23 cellular contexts compared by ENCODE assay signal in genomic region chr11:128152796-128153696, GRCh38.
DNase-seq lines count a peak whose midpoint lies in the region; ATAC-seq and TF ChIP-seq lines count a peak whose summit lies in the region.
"Had no signal": no experiment of that assay in that cellular context is flagged by ENCODE, and none has a peak within 500 bp of the region (broad histone marks: within the 10 kb centered on the region; RNA-seq: fewer than 3 reads in every experiment).

No MANE protein-coding gene starts in this region.

- H3K27ac ChIP-seq in hepatocyte (no peak overlapping the region), smooth muscle cell (ENCODE audit: low read depth) (no peak overlapping the region)
- H3K27ac ChIP-seq: BLaER1 treated with 17β-estradiol and CSF1 and Interleukin-3, amounts not matched to agents 10 nM and 100 nM; KMS-11 had no signal

- 67% methylated on average over 5 of the region's 6 CpGs for WGBS in hepatocyte (ENCODE audit: low lambda C conversion rate, missing lambda C conversion rate)
- WGBS in smooth muscle cell (ENCODE audit: low lambda C conversion rate), result 73% methylated on average over 5 of the region's 6 CpGs

- H3K36me3 ChIP-seq in hepatocyte (replicated peaks; ENCODE audit: insufficient read depth, low read depth), result no peaks in the 10 kb centered on the region
- H3K36me3 ChIP-seq in smooth muscle cell (ENCODE audit: low read depth), result no peaks in the 10 kb centered on the region
- no peaks in the 10 kb centered on the region for H3K36me3 ChIP-seq in BE2C
- H3K36me3 ChIP-seq: BLaER1 treated with 17β-estradiol and CSF1 and Interleukin-3, amounts not matched to agents 10 nM and 100 nM had no signal

- H3K4me3 Mint-ChIP-seq in WTC11, result no peak overlapping the region
- H3K4me3 Mint-ChIP-seq: CD4-positive, alpha-beta memory T cell had no signal

- H3K4me1 ChIP-seq in hepatocyte (ENCODE audit: insufficient read depth) (no peaks in the 10 kb centered on the region), smooth muscle cell (ENCODE audit: low read depth) (no peaks in the 10 kb centered on the region), BE2C (no peaks in the 10 kb centered on the region)
- H3K4me1 ChIP-seq: BLaER1 treated with 17β-estradiol and CSF1 and Interleukin-3, amounts not matched to agents 10 nM and 100 nM; Caco-2 had no signal

- H3K9me3 ChIP-seq in hepatocyte (ENCODE audit: low read depth) (no peaks in the 10 kb centered on the region), smooth muscle cell (replicated peaks; ENCODE audit: low read depth) (no peaks in the 10 kb centered on the region), BE2C (no peaks in the 10 kb centered on the region)
- H3K9me3 ChIP-seq: BLaER1 treated with 17β-estradiol and CSF1 and Interleukin-3, amounts not matched to agents 10 nM and 100 nM; Caco-2 had no signal

- ATAC-seq in WTC11, result no peak
- no peak for ATAC-seq in GM21526 (IDR thresholded peaks at IDR 0.05; ENCODE audit: low FRiP score, unreplicated experiment)
- ATAC-seq: HCT116, Right ventricle myocardium inferior had no signal

- H3K9me3 Mint-ChIP-seq in WTC11, result no peaks in the 10 kb centered on the region
- H3K9me3 Mint-ChIP-seq: CD4-positive, alpha-beta memory T cell had no signal

- no peaks in the 10 kb centered on the region for H3K27me3 Mint-ChIP-seq in WTC11 (ENCODE audit: low read depth)
- H3K27me3 Mint-ChIP-seq: CD4-positive, alpha-beta memory T cell had no signal

- H3K27me3 ChIP-seq in hepatocyte, result peaks cover 5% of the 10 kb centered on the region
- no peaks in the 10 kb centered on the region for H3K27me3 ChIP-seq in smooth muscle cell (ENCODE audit: low read depth)
- peaks cover 14% of the 10 kb centered on the region for H3K27me3 ChIP-seq in BE2C
- H3K27me3 ChIP-seq: BLaER1 treated with 17β-estradiol and CSF1 and Interleukin-3, amounts not matched to agents 10 nM and 100 nM had no signal

- POLR2A ChIA-PET in WTC11 (lab: Charles Lee), result no interaction called here

- no peak overlapping the region for H3K4me3 ChIP-seq in hepatocyte
- no peak overlapping the region for H3K4me3 ChIP-seq in smooth muscle cell
- no peak overlapping the region for H3K4me3 ChIP-seq in BE2C (ENCODE audit: low read depth, low read length)
- H3K4me3 ChIP-seq: BLaER1 treated with 17β-estradiol and CSF1 and Interleukin-3, amounts not matched to agents 10 nM and 100 nM had no signal

- no peak for TF ChIP-seq CTCF in WTC11 (IDR thresholded peaks at IDR 0.05)
- TF ChIP-seq CTCF in hepatocyte (IDR thresholded peaks at IDR 0.05; ENCODE audit: poor library complexity), result no peak
- no peak for TF ChIP-seq CTCF in smooth muscle cell (IDR thresholded peaks at IDR 0.05; ENCODE audit: borderline replicate concordance, insufficient read depth, poor library complexity, severe bottlenecking)
- no peak for TF ChIP-seq CTCF in BE2C (IDR thresholded peaks at IDR 0.05; ENCODE audit: low read depth, low read length)

- H4K20me1 ChIP-seq in hepatocyte (ENCODE audit: insufficient read depth, poor library complexity, severe bottlenecking) (no peaks in the 10 kb centered on the region), smooth muscle cell (ENCODE audit: low read depth) (no peaks in the 10 kb centered on the region)
- H4K20me1 ChIP-seq: BLaER1 treated with 17β-estradiol and CSF1 and Interleukin-3, amounts not matched to agents 10 nM and 100 nM had no signal

- H3K9ac ChIP-seq in smooth muscle cell (ENCODE audit: low read depth), result no peak overlapping the region
- H3K9ac ChIP-seq: BLaER1 treated with 17β-estradiol and CSF1 and Interleukin-3, amounts not matched to agents 10 nM and 100 nM; KMS-11 had no signal

- no peaks in the 10 kb centered on the region for H3K36me3 Mint-ChIP-seq in WTC11
- H3K36me3 Mint-ChIP-seq: CD4-positive, alpha-beta memory T cell had no signal

- no peak overlapping the region for H3K4me2 ChIP-seq in hepatocyte
- no peak overlapping the region for H3K4me2 ChIP-seq in smooth muscle cell
- H3K4me2 ChIP-seq: BLaER1 treated with 17β-estradiol and CSF1 and Interleukin-3, amounts not matched to agents 10 nM and 100 nM; KMS-11 had no signal

- no peaks in the 10 kb centered on the region for H3K4me1 Mint-ChIP-seq in WTC11

- H3K79me2 ChIP-seq in hepatocyte (no peaks in the 10 kb centered on the region), smooth muscle cell (ENCODE audit: low read depth) (no peaks in the 10 kb centered on the region)

- DNase-seq in NCI-H526 treated with DMSO at 0.1 percent for 48 hours (lab: John Stamatoyannopoulos, UW), result peak; percentile 94
- no peak for DNase-seq in WTC11 (ENCODE audit: low spot score)
- DNase-seq in hepatocyte (ENCODE audit: low spot score), result no peak
- DNase-seq in smooth muscle cell (lab: John Stamatoyannopoulos, UW; ENCODE audit: unreplicated experiment), result no peak
- DNase-seq in BE2C, result no peak
- DNase-seq in H4 (ENCODE audit: low spot score), result no peak
- DNase-seq in NCI-H1105 treated with DMSO at 0.1 percent for 48 hours (lab: John Stamatoyannopoulos, UW), result no peak
- DNase-seq: ACHN; Caco-2; CD4-positive, alpha-beta memory T cell; DMS 273 treated with DMSO at 0.1 percent for 48 hours; DMS79 treated with DMSO at 0.1 percent for 48 hours; GOT3; NCI-H1105; NCI-H2081; NCI-H2171; NCI-H345; NCI-H524 had no signal

- no peak overlapping the region for H3K27ac Mint-ChIP-seq in WTC11

- H3K9me2 ChIP-seq in hepatocyte (replicated peaks; ENCODE audit: insufficient read depth), result no peaks in the 10 kb centered on the region

- CTCF ChIA-PET in WTC11 (lab: Charles Lee), result no interaction called here

- no peaks in the 10 kb centered on the region for H3F3A ChIP-seq in smooth muscle cell (ENCODE audit: low read depth)

- peak overlapping the region; percentile 14 for H2AFZ ChIP-seq in hepatocyte
- peak overlapping the region; percentile 27 for H2AFZ ChIP-seq in smooth muscle cell (ENCODE audit: low read depth)

TF ChIP-seq in WTC11, 78 proteins besides CTCF, POLR2A, EP300 and RAD21:
- TF ChIP-seq ZNF512 (CRISPR knock-in tag; IDR thresholded peaks at IDR 0.05; ENCODE audit: borderline replicate concordance) (0 out of 2 replicates have a peak, but pooled peaks have one; percentile 55), ZNF138 (CRISPR knock-in tag; conservative IDR thresholded peaks at IDR 0.05) (no peak)
TF ChIP-seq in WTC11: peak in this region for 1.
